ENCODE assay signal across 24 cellular contexts in the genomic region with DNA sequence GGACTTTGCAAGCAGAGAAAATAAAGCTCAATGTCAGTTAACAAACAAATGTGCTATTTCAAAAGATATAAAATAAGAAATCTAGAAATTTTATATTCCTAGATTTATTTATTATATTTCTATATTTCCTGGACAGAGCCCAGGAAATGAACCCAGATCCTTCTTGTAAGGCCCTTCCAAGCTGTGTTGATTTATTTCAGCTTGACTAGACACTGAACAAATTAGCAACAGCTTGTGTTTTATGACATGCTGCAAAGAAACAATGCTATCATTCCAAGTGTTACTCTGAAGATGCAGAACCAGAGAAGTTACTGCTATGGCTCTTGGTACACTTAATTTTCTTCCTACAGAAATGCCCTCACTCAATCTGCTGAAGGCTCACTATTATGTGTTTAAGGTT.
"Had no signal": no experiment of that assay in that cellular context is flagged by ENCODE, and none has a peak within 500 bp of the region (broad histone marks: within the 10 kb centered on the region; RNA-seq: fewer than 3 reads in every experiment).

No MANE protein-coding gene starts in this region.

- H3K36me3 ChIP-seq: cardiac muscle cell, right atrium auricular region, tibial nerve had no signal

- H3K27ac Mint-ChIP-seq: activated T-helper 17 cell treated with anti-CD3 and anti-CD28 coated beads, Interleukin-2, amount 50 U/mL, for 72 hours; endodermal cell; nephron progenitor cell; progenitor cell of endocrine pancreas had no signal

- H3K9me3 ChIP-seq: right atrium auricular region, tibial nerve had no signal

- H3K27me3 Mint-ChIP-seq: activated T-helper 17 cell treated with anti-CD3 and anti-CD28 coated beads, Interleukin-2, amount 50 U/mL, for 72 hours had no signal

- H3K9me3 Mint-ChIP-seq: activated T-helper 17 cell treated with anti-CD3 and anti-CD28 coated beads, Interleukin-2, amount 50 U/mL, for 72 hours; endodermal cell had no signal

- H3K4me3 Mint-ChIP-seq: activated T-helper 17 cell treated with anti-CD3 and anti-CD28 coated beads, Interleukin-2, amount 50 U/mL, for 72 hours; endodermal cell; nephron progenitor cell had no signal

- H3K27me3 ChIP-seq: dorsolateral prefrontal cortex, right atrium auricular region, tibial nerve had no signal

- DNase-seq: activated CD4-positive, alpha-beta T cell treated with anti-CD3 and anti-CD28 coated beads, Interleukin-2, amount 50 U/mL, for 1 hour; activated CD8-positive, alpha-beta memory T cell treated with anti-CD3 and anti-CD28 coated beads for 24 hours; activated naive CD4-positive, alpha-beta T cell treated with Interleukin-2 at 50 U/mL for 16 hours; dorsolateral prefrontal cortex; endodermal cell; foreskin fibroblast; glutamatergic neuron; hypothalamus; kidney glomerular epithelial cell; mesendoderm; nephron progenitor cell; occipital lobe; stimulated activated CD4-positive, alpha-beta T cell treated with anti-CD3 and anti-CD28 coated beads, Interleukin-15, amount 100 ng/mL, for 24 hours; stimulated activated CD4-positive, alpha-beta T cell treated with anti-CD3 and anti-CD28 coated beads, Interleukin-4, amount 100 ng/mL, for 1 hour; stimulated activated naive CD4-positive, alpha-beta T cell; substantia nigra; T-helper 9 cell had no signal

- H3K27ac ChIP-seq: cardiac muscle cell, right atrium auricular region, skin epidermis had no signal

- ATAC-seq: activated CD4-positive, CD25-positive, alpha-beta regulatory T cell treated with anti-CD3 and anti-CD28 coated beads, Interleukin-2, amount 50 U/mL, for 24 hours; activated T-helper 17 cell treated with anti-CD3 and anti-CD28 coated beads, Interleukin-2, amount 50 U/mL, for 72 hours had no signal

- H3K4me3 ChIP-seq: cardiac muscle cell, dorsolateral prefrontal cortex, right atrium auricular region, skin epidermis, tibial nerve had no signal
